Comparison of ENCODE assay signal across 9 cellular contexts in the genomic region with DNA sequence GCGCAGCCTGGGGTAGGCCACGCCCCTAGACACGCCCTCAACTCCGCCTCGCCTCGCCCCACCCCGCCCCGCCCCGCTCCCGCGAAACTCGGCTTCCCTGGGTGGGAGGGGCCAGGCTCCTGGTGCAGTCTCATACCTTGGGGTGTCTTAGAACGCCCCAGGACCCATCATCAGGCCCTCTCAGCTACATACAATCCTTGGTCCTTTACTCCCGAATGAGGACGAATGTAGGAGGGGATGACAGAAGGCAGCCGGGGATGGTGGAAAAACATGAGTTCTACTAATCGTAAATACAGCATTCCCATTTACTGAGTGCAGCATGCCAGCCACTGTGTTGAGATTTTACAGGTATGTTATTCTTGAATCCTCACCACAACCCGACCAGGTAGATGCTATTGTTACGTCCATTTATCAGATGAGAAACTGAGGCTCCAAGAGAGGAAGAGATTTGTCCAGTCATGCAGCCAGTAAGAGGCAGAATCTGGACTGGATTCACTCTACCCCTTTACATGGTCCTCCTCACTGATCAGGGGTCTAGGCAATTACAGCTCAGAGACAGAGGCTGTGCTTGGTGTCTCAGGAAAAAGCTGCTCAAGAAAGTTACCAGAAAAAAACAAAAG. TPM values are rescaled to one million over a fixed set of nuclear protein-coding genes. Genes with fewer than 3 reads are reported as not detected.
DNase-seq lines count a peak whose midpoint lies in the region; ATAC-seq and TF ChIP-seq lines count a peak whose summit lies in the region.
"Had no signal": no experiment of that assay in that cellular context is flagged by ENCODE, and none has a peak within 500 bp of the region (broad histone marks: within the 10 kb centered on the region; RNA-seq: fewer than 3 reads in every experiment).

No MANE protein-coding gene starts in this region.

- POLR2A ChIA-PET in Caco-2 (lab: Charles Lee) (interaction anchor here (0.8 to 1.0 kb wide), 6 partner anchors 12 to 297 kb away, joined by 3 to 8 read pairs (median 4); a partner anchor contains a TSS), PC-3 (lab: Charles Lee; ENCODE audit: unreplicated experiment) (interaction anchor here (1.0 kb wide), 1 partner anchor 37 kb away, joined by 3 read pairs; a partner anchor contains a TSS)

- H4K12ac ChIP-seq in trophoblast cell (ENCODE audit: low read depth, low read length) = no peak overlapping the region

- H3K27ac ChIP-seq in PC-3 (ENCODE audit: low read length) = no peak overlapping the region
- H3K27ac ChIP-seq in trophoblast cell (ENCODE audit: low read depth, low read length) = no peak overlapping the region

- no peaks in the 10 kb centered on the region for H4K20me1 ChIP-seq in PC-3 (ENCODE audit: low read length)

- no peak overlapping the region for H3K14ac ChIP-seq in trophoblast cell (ENCODE audit: low read length)

- no peak overlapping the region for H3K4ac ChIP-seq in trophoblast cell (ENCODE audit: low read depth, low read length)

- H3K27me3 ChIP-seq in Caco-2 (replicated peaks; ENCODE audit: control insufficient read depth, insufficient read depth, low read length) = no peaks in the 10 kb centered on the region
- H3K27me3 ChIP-seq in PC-3 (ENCODE audit: low read length) = no peaks in the 10 kb centered on the region
- H3K27me3 ChIP-seq in trophoblast cell (ENCODE audit: insufficient read depth, low read length) = no peaks in the 10 kb centered on the region

- H3K9me3 ChIP-seq in Caco-2 (no peaks in the 10 kb centered on the region), PC-3 (ENCODE audit: low read length) (no peaks in the 10 kb centered on the region), trophoblast cell (ENCODE audit: insufficient read depth, low read depth, low read length) (no peaks in the 10 kb centered on the region)

- no peak overlapping the region for H3K18ac ChIP-seq in trophoblast cell (ENCODE audit: low read length)

- H3K4me1 ChIP-seq in Caco-2 = no peaks in the 10 kb centered on the region
- peaks cover 4% of the 10 kb centered on the region; the same call in 1 of the 2 replicates for H3K4me1 ChIP-seq in PC-3 (ENCODE audit: insufficient read depth, low read length)
- peaks cover 5 to 16% of the 10 kb centered on the region in 2 experiments for H3K4me1 ChIP-seq in trophoblast cell (ENCODE audit: control insufficient read depth in 1 of 2, insufficient read depth in 2 of 2, low read length in 2 of 2)

- H3K36me3 Mint-ChIP-seq in Caco-2 (ENCODE audit: insufficient read depth, unreplicated experiment) (no peaks in the 10 kb centered on the region), endothelial cell (ENCODE audit: low read depth, unreplicated experiment) (peaks cover 15% of the 10 kb centered on the region)

- H2AFZ ChIP-seq in PC-3 (ENCODE audit: low read length) = peak overlapping the region; percentile 82
- H2AFZ ChIP-seq in trophoblast cell (ENCODE audit: insufficient read depth, low read length, poor library complexity) = no peak overlapping the region

- in situ Hi-C loops in ACHN (cut with HindIII; ENCODE audit: low pct_ligation_motif_present, low pct_unique_long_range_greater_than_20kb, low sequenced_read_pairs) = no loop called here

- H3K4me2 ChIP-seq in PC-3 (ENCODE audit: low read length) (peak overlapping the region; percentile 91), trophoblast cell (ENCODE audit: low read length) (peak overlapping the region; percentile 63)

- no TSS peak for BruUV-seq in Caco-2 (replicated peaks; lab: Mats Ljungman, UMichigan)
- no TSS peak for BruUV-seq in PC-3 (replicated peaks; lab: Mats Ljungman, UMichigan)

- H3K23ac ChIP-seq in trophoblast cell (ENCODE audit: low read length) = no peak overlapping the region

- H3K27ac Mint-ChIP-seq in Caco-2 (ENCODE audit: unreplicated experiment) (no peak overlapping the region), endothelial cell (ENCODE audit: unreplicated experiment) (no peak overlapping the region)

- H3K4me1 Mint-ChIP-seq in Caco-2 (ENCODE audit: low read depth, unreplicated experiment) (no peaks in the 10 kb centered on the region), endothelial cell (ENCODE audit: unreplicated experiment) (peaks cover 32% of the 10 kb centered on the region)

- H2BK5ac ChIP-seq in trophoblast cell (ENCODE audit: low read depth, low read length, poor library complexity) = no peak overlapping the region

- H3K79me1 ChIP-seq in trophoblast cell (ENCODE audit: low read length) = no peaks in the 10 kb centered on the region

- CTCF ChIA-PET in Caco-2 (lab: Charles Lee) = interaction anchor here (0.7 to 3.1 kb wide), 11 partner anchors 7 to 268 kb away, joined by 3 to 32 read pairs (median 3); a partner anchor contains a TSS
- CTCF ChIA-PET in PC-3 (lab: Charles Lee) = interaction anchor here (0.5 to 1.2 kb wide), 2 partner anchors 37 to 109 kb away, joined by 3 to 10 read pairs; a partner anchor contains a TSS

- H2BK12ac ChIP-seq in trophoblast cell (ENCODE audit: low read length) = no peak overlapping the region

- H3K9ac ChIP-seq in PC-3 (ENCODE audit: low read length) (no peak overlapping the region), trophoblast cell (ENCODE audit: low read length) (no peak overlapping the region)

- no peak overlapping the region for H4K91ac ChIP-seq in trophoblast cell (ENCODE audit: low read depth, low read length)

- ATAC-seq in PC-3 (no peak), GM21723 (IDR thresholded peaks at IDR 0.05; ENCODE audit: unreplicated experiment) (no peak)

- peak overlapping the region; percentile 48 for H3K4me3 ChIP-seq in Caco-2 (ENCODE audit: low read depth, low read length)
- H3K4me3 ChIP-seq in PC-3 (ENCODE audit: low read length) = peak overlapping the region; percentile 70
- no peak overlapping the region for H3K4me3 ChIP-seq in trophoblast cell (ENCODE audit: low read depth, low read length)

- intact Hi-C loops in Caco-2 (cut with micrococcal nuclease; ENCODE audit: unreplicated experiment) = loop anchor here (1.0 kb wide), 1 partner anchor 14 kb away; no protein-coding TSS in a partner anchor
- intact Hi-C loops in PC-3 (cut with micrococcal nuclease) = no loop called here

- peak overlapping the region; percentile 82 for H3K4me3 Mint-ChIP-seq in Caco-2 (ENCODE audit: unreplicated experiment)
- H3K4me3 Mint-ChIP-seq in endothelial cell (ENCODE audit: unreplicated experiment) = peak overlapping the region; percentile 95

- H3K27me3 Mint-ChIP-seq in Caco-2 (ENCODE audit: insufficient read depth, unreplicated experiment) (peaks cover 3% of the 10 kb centered on the region), endothelial cell (ENCODE audit: unreplicated experiment) (peaks cover 5% of the 10 kb centered on the region)

- WGBS in trophoblast cell (ENCODE audit: extremely low coverage, insufficient coverage, insufficient read length) = no CpG with 5 or more reads among the region's 19 CpGs

- no peak overlapping the region for H4K8ac ChIP-seq in trophoblast cell (ENCODE audit: low read depth, low read length)

- H3K9me2 ChIP-seq in PC-3 (replicated peaks; ENCODE audit: low read length) = no peaks in the 10 kb centered on the region

- H3K79me2 ChIP-seq in PC-3 (ENCODE audit: low read length) (no peaks in the 10 kb centered on the region), trophoblast cell (ENCODE audit: control insufficient read depth, insufficient read depth, low read length, poor library complexity) (no peaks in the 10 kb centered on the region)

- DNase-seq in Caco-2 (no peak), PC-3 (no peak), endothelial cell (ENCODE audit: low spot score) (no peak), trophoblast cell (no peak), hepatic stellate cell (ENCODE audit: low spot score) (no peak), NCI-H187 treated with DMSO at 0.1 percent for 48 hours (lab: John Stamatoyannopoulos, UW) (no peak), ACHN (no peak)

- no peak for TF ChIP-seq CTCF in Caco-2 (IDR thresholded peaks at IDR 0.05; ENCODE audit: insufficient read depth in 1 of 2, low read depth in 1 of 2, low read length in 1 of 2, severe bottlenecking in 1 of 2, unreplicated experiment in 1 of 2)
- no peak for TF ChIP-seq CTCF in PC-3 (conservative IDR thresholded peaks at IDR 0.05; ENCODE audit: low read depth, low read length)
- no peak for TF ChIP-seq CTCF in endothelial cell (IDR thresholded peaks at IDR 0.05; ENCODE audit: unreplicated experiment)

- no peak overlapping the region for H2BK120ac ChIP-seq in trophoblast cell (ENCODE audit: insufficient read depth, low read length, poor library complexity)

- H3K9me3 Mint-ChIP-seq in Caco-2 (ENCODE audit: unreplicated experiment) (no peaks in the 10 kb centered on the region), endothelial cell (ENCODE audit: unreplicated experiment) (no peaks in the 10 kb centered on the region)

- no peaks in the 10 kb centered on the region for H3F3A ChIP-seq in PC-3 (ENCODE audit: low read length, unreplicated experiment)

- H2AK5ac ChIP-seq in trophoblast cell (ENCODE audit: low read length) = no peak overlapping the region

- H3K36me3 ChIP-seq in Caco-2 (ENCODE audit: control insufficient read depth, insufficient read depth, low read length) = no peaks in the 10 kb centered on the region
- no peaks in the 10 kb centered on the region for H3K36me3 ChIP-seq in PC-3 (ENCODE audit: low read depth, low read length)
- no peaks in the 10 kb centered on the region for H3K36me3 ChIP-seq in trophoblast cell (ENCODE audit: control insufficient read depth in 1 of 2, insufficient read depth in 2 of 2, low read length in 2 of 2)

RNA-seq across cellular contexts. Expression of a gene that starts 6.8 kb away (rescaled TPM):
- total RNA-seq in Caco-2 (2022) (0.34 TPM in 1 of 2 replicates, not detected in the other), PC-3 (2014; rRNA removed) (0.26 and 1.0 TPM in 2 replicates), endothelial cell (ENCODE audit: unreplicated experiment) (137 TPM)
- 0.40 and 0.65 TPM in 2 replicates for polyA plus RNA-seq in trophoblast cell (2013)

RNA-seq across cellular contexts. Expression of a gene that starts 14.2 kb away (rescaled TPM):
- 47.9 and 48.2 TPM in 2 replicates for total RNA-seq in Caco-2 (2022)
- 37.3 and 39.2 TPM in 2 replicates for total RNA-seq in PC-3 (2014; rRNA removed)
- 188 TPM for total RNA-seq in endothelial cell (ENCODE audit: unreplicated experiment)
- 36.0 and 38.6 TPM in 2 replicates for polyA plus RNA-seq in trophoblast cell (2013)

RNA-seq across cellular contexts. Expression of a gene that starts 31.0 kb away (rescaled TPM):
- 54.4 and 57.3 TPM in 2 replicates for total RNA-seq in Caco-2 (2022)
- total RNA-seq in PC-3 (2014; rRNA removed) = 78.5 and 133 TPM in 2 replicates
- 51.3 TPM for total RNA-seq in endothelial cell (ENCODE audit: unreplicated experiment)
- polyA plus RNA-seq in trophoblast cell (2013) = 21.9 and 22.3 TPM in 2 replicates

RNA-seq across cellular contexts. Expression of a gene that starts 36.6 kb away (rescaled TPM):
- 12.9 and 14.2 TPM in 2 replicates for total RNA-seq in Caco-2 (2022)
- 12.2 and 14.1 TPM in 2 replicates for total RNA-seq in PC-3 (2014; rRNA removed)
- 29.1 TPM for total RNA-seq in endothelial cell (ENCODE audit: unreplicated experiment)
- 11.8 and 11.9 TPM in 2 replicates for polyA plus RNA-seq in trophoblast cell (2013)

RNA-seq across cellular contexts. Expression of a gene that starts 55.8 kb away (rescaled TPM):
- total RNA-seq in Caco-2 (2022) (not detected in 2 replicates), PC-3 (2014; rRNA removed) (0.04 TPM in 1 of 2 replicates, not detected in the other), endothelial cell (ENCODE audit: unreplicated experiment) (0.08 TPM)
- polyA plus RNA-seq in trophoblast cell (2013) = 0.01 TPM in 2 replicates
- total RNA-seq: kidney epithelial cell had no signal

Comparison
In these comparisons a context has a peak if more than half of its experiments do, and no peak if none do; other contexts are left out.
1. RNA of a gene that starts 6.8 kb away (total RNA-seq): 137 TPM in endothelial cell (single experiment); 0.34 TPM in Caco-2 and 0.26 to 1.0 TPM in PC-3; every median in the first group is over 10 times any median in the second.